23 cellular contexts compared by ENCODE assay signal in the genomic region with DNA sequence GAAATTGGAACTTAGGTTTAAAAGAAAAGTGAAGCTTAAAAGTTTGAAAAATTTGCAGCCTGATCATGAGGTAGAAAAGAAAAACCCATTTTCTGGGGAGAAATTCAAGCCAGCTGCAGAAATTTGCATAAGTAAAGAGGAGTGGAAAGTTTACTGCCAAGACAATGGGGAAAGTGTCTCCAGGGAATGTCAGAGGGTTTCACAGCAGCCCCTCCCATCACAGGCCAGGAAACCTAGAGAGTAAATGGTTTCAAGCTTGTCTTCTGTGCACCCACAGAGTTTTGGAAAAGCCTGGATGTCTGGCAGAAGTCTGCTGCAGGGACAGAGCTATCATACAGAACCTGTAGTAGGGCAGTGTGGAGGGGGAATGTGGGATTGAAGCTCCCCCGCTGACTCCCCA.
"Had no signal": no experiment of that assay in that cellular context is flagged by ENCODE, and none has a peak within 500 bp of the region (broad histone marks: within the 10 kb centered on the region; RNA-seq: fewer than 3 reads in every experiment).

No MANE protein-coding gene starts in this region.

- H3K4me3 Mint-ChIP-seq: activated naive CD8-positive, alpha-beta T cell treated with anti-CD3 and anti-CD28 coated beads for 36 hours; activated T-cell treated with anti-CD3 and anti-CD28 coated beads, Interleukin-2, amount 50 U/mL, for 24 hours; mesothelial cell of epicardium; naive thymus-derived CD8-positive, alpha-beta T cell; T-helper 2 cell treated with Interferon-gamma antibody and Interleukin-4, amounts not matched to agents 5 μg/mL and 100 μg/mL, for 36 hours; type B pancreatic cell had no signal

- DNase-seq: activated CD4-positive, alpha-beta T cell treated with anti-CD3 and anti-CD28 coated beads for 1 hour; activated CD4-positive, alpha-beta T cell treated with anti-CD3 and anti-CD28 coated beads, Interleukin-2, amount 50 U/mL, for 4 hours; activated CD8-positive, alpha-beta memory T cell treated with anti-CD3 and anti-CD28 coated beads for 24 hours; activated CD8-positive, alpha-beta memory T cell treated with anti-CD3 and anti-CD28 coated beads, Interleukin-2, amount 50 U/mL, for 4 hours; activated naive CD4-positive, alpha-beta T cell treated with Interleukin-2 at 50 U/mL for 16 hours; activated naive CD8-positive, alpha-beta T cell treated with anti-CD3 and anti-CD28 coated beads for 36 hours; activated T-cell treated with anti-CD3 and anti-CD28 coated beads, Interleukin-2, amount 50 U/mL, for 24 hours; central memory CD4-positive, alpha-beta T cell; dermis blood vessel endothelial cell; effector CD8-positive, alpha-beta T cell; foreskin keratinocyte; left ventricle myocardium inferior; naive thymus-derived CD8-positive, alpha-beta T cell; ovary; stimulated activated CD4-positive, alpha-beta T cell treated with anti-CD3 and anti-CD28 coated beads, Interleukin-4, amount 100 ng/mL, for 1 hour; stimulated activated naive CD4-positive, alpha-beta T cell treated with Interleukin-2 at 50 U/mL for 16 hours had no signal

- H3K27ac ChIP-seq: foreskin keratinocyte, left ventricle myocardium inferior, ovary, prostate gland, thoracic aorta, VCaP had no signal

- ATAC-seq: foreskin keratinocyte; naive thymus-derived CD8-positive, alpha-beta T cell had no signal

- H3K27me3 ChIP-seq: foreskin keratinocyte, ovary had no signal

- H3K4me1 Mint-ChIP-seq: activated naive CD8-positive, alpha-beta T cell treated with anti-CD3 and anti-CD28 coated beads for 36 hours; naive thymus-derived CD8-positive, alpha-beta T cell had no signal

- H3K9me3 ChIP-seq: left ventricle myocardium inferior, ovary, prostate gland, thoracic aorta had no signal

- H3K4me3 ChIP-seq: left ventricle myocardium inferior, ovary, prostate gland, thoracic aorta had no signal

- H3K27ac Mint-ChIP-seq: activated naive CD8-positive, alpha-beta T cell treated with anti-CD3 and anti-CD28 coated beads for 36 hours; activated T-cell treated with anti-CD3 and anti-CD28 coated beads, Interleukin-2, amount 50 U/mL, for 24 hours; activated T-helper 2 cell treated with anti-CD3 and anti-CD28 coated beads, Interferon-gamma antibody, Interleukin-2, Interleukin-4, amounts not matched to agents 10 μg/mL and 5 μg/mL and 100 μg/mL, durations not matched to agents 14 hours and 24 hours and 36 hours; mesothelial cell of epicardium; naive thymus-derived CD8-positive, alpha-beta T cell; T-helper 2 cell treated with Interferon-gamma antibody and Interleukin-4, amounts not matched to agents 5 μg/mL and 100 μg/mL, for 36 hours; type B pancreatic cell had no signal

- H3K27me3 Mint-ChIP-seq: activated naive CD8-positive, alpha-beta T cell treated with anti-CD3 and anti-CD28 coated beads for 36 hours; activated T-cell treated with anti-CD3 and anti-CD28 coated beads, Interleukin-2, amount 50 U/mL, for 24 hours; naive thymus-derived CD8-positive, alpha-beta T cell; type B pancreatic cell had no signal

- H3K4me1 ChIP-seq: foreskin keratinocyte, left ventricle myocardium inferior, prostate gland had no signal

- H3K36me3 Mint-ChIP-seq: activated naive CD8-positive, alpha-beta T cell treated with anti-CD3 and anti-CD28 coated beads for 36 hours; naive thymus-derived CD8-positive, alpha-beta T cell had no signal

- H3K36me3 ChIP-seq: left ventricle myocardium inferior, ovary, prostate gland, thoracic aorta had no signal

- H3K9me3 Mint-ChIP-seq: type B pancreatic cell had no signal
